In genomic region chr3:61875488-61875887, GRCh38 we compare ENCODE assay signal across 26 cellular contexts.
DNase-seq lines count a peak whose midpoint lies in the region; ATAC-seq and TF ChIP-seq lines count a peak whose summit lies in the region.
"Had no signal": no experiment of that assay in that cellular context is flagged by ENCODE, and none has a peak within 500 bp of the region (broad histone marks: within the 10 kb centered on the region; RNA-seq: fewer than 3 reads in every experiment).

No MANE protein-coding gene starts in this region.

- H3K4me3 ChIP-seq in SK-N-SH (ENCODE audit: low read depth in 2 of 2, low read length in 1 of 2) (no peak overlapping the region), choroid plexus epithelial cell (ENCODE audit: low read depth, low read length) (no peak overlapping the region), mesendoderm (ENCODE audit: low read length) (no peak overlapping the region), transverse colon (no peak overlapping the region)
- H3K4me3 ChIP-seq: ascending aorta, left ventricle myocardium inferior, mucosa of descending colon, SJSA1 had no signal

- no peak for TF ChIP-seq CTCF in SK-N-SH (IDR thresholded peaks at IDR 0.05)
- no peak for TF ChIP-seq CTCF in choroid plexus epithelial cell (conservative IDR thresholded peaks at IDR 0.05; ENCODE audit: low read depth, low read length)
- TF ChIP-seq CTCF in transverse colon (IDR thresholded peaks at IDR 0.05), result no peak

- H3K4me2 ChIP-seq in SK-N-SH (peak overlapping the region; percentile 46; the same call in 1 of the 2 replicates), mesendoderm (ENCODE audit: low read length) (no peak overlapping the region)

- no peak overlapping the region for H3K27ac Mint-ChIP-seq in activated naive CD4-positive, alpha-beta T cell treated with anti-CD3 and anti-CD28 coated beads, Interleukin-2, amount 10 ng/mL, durations not matched to agents 7 days and 5 days
- H3K27ac Mint-ChIP-seq: activated CD8-positive, alpha-beta memory T cell treated with anti-CD3 and anti-CD28 coated beads, Interleukin-2, amount 10 ng/mL, durations not matched to agents 7 days and 5 days; activated naive CD4-positive, alpha-beta T cell treated with anti-CD3 and anti-CD28 coated beads, Interleukin-2, amount 50 U/mL, for 24 hours; activated T-helper 1 cell treated with anti-CD3 and anti-CD28 coated beads, Interleukin-12 subunit alpha, Interleukin-12 subunit beta, Interleukin-2, Interleukin-4 antibody, amounts not matched to agents 30 ng/mL and 10 ng/mL and 1 ng/mL, durations not matched to agents 14 hours and 24 hours and 36 hours; CD8-positive, alpha-beta memory T cell; progenitor cell of endocrine pancreas had no signal

- intact Hi-C loops in transverse colon (cut with DNase I; ENCODE audit: low total_unique reads), result no loop called here

- H2BK5ac ChIP-seq in mesendoderm (ENCODE audit: low read length), result peak overlapping the region; percentile 86

- H3F3A ChIP-seq in SK-N-SH (replicated peaks; ENCODE audit: insufficient read depth), result peaks cover 3% of the 10 kb centered on the region

- H3K4me1 Mint-ChIP-seq in activated naive CD4-positive, alpha-beta T cell treated with anti-CD3 and anti-CD28 coated beads, Interleukin-2, amount 10 ng/mL, durations not matched to agents 7 days and 5 days, result no peaks in the 10 kb centered on the region
- H3K4me1 Mint-ChIP-seq: activated CD8-positive, alpha-beta memory T cell treated with anti-CD3 and anti-CD28 coated beads, Interleukin-2, amount 10 ng/mL, durations not matched to agents 7 days and 5 days; activated naive CD4-positive, alpha-beta T cell treated with anti-CD3 and anti-CD28 coated beads, Interleukin-2, amount 50 U/mL, for 24 hours; CD8-positive, alpha-beta memory T cell; central memory CD8-positive, alpha-beta T cell had no signal

- H3K36me3 Mint-ChIP-seq in activated naive CD4-positive, alpha-beta T cell treated with anti-CD3 and anti-CD28 coated beads, Interleukin-2, amount 10 ng/mL, durations not matched to agents 7 days and 5 days, result no peaks in the 10 kb centered on the region
- H3K36me3 Mint-ChIP-seq: activated CD8-positive, alpha-beta memory T cell treated with anti-CD3 and anti-CD28 coated beads, Interleukin-2, amount 10 ng/mL, durations not matched to agents 7 days and 5 days; activated naive CD4-positive, alpha-beta T cell treated with anti-CD3 and anti-CD28 coated beads, Interleukin-2, amount 50 U/mL, for 24 hours; CD8-positive, alpha-beta memory T cell had no signal

- peak overlapping the region; percentile 2 for H2BK120ac ChIP-seq in mesendoderm (ENCODE audit: low read depth, low read length)

- H4K5ac ChIP-seq in mesendoderm (ENCODE audit: low read length), result no peak overlapping the region

- H3K27me3 Mint-ChIP-seq in activated naive CD4-positive, alpha-beta T cell treated with anti-CD3 and anti-CD28 coated beads, Interleukin-2, amount 10 ng/mL, durations not matched to agents 7 days and 5 days, result no peaks in the 10 kb centered on the region
- H3K27me3 Mint-ChIP-seq: activated CD8-positive, alpha-beta memory T cell treated with anti-CD3 and anti-CD28 coated beads, Interleukin-2, amount 10 ng/mL, durations not matched to agents 7 days and 5 days; CD8-positive, alpha-beta memory T cell; central memory CD8-positive, alpha-beta T cell; progenitor cell of endocrine pancreas had no signal

- H4K8ac ChIP-seq in mesendoderm (ENCODE audit: low read depth, low read length), result no peak overlapping the region

- H3K9me3 ChIP-seq in SK-N-SH (no peaks in the 10 kb centered on the region), transverse colon (no peaks in the 10 kb centered on the region)
- H3K9me3 ChIP-seq: ascending aorta, left ventricle myocardium inferior, mucosa of descending colon, SJSA1 had no signal

- in situ Hi-C loops in transverse colon (cut with MboI; ENCODE audit: low pct_ligation_motif_present in 1 of 4, low pct_unique_long_range_greater_than_20kb in 1 of 4, low sequenced_read_pairs in 3 of 4), result no loop called here

- H3K4me1 ChIP-seq in SK-N-SH (ENCODE audit: control insufficient read depth in 1 of 2, insufficient read depth in 2 of 2, low read depth in 1 of 2, low read length in 1 of 2) (peaks cover 0 to 18% of the 10 kb centered on the region in 2 experiments; a peak in 1 of 4 replicates), mesendoderm (ENCODE audit: control insufficient read depth, low read depth, low read length) (peaks cover 23% of the 10 kb centered on the region), transverse colon (peaks cover 9 to 41% (median 12%) of the 10 kb centered on the region in 4 donors)
- H3K4me1 ChIP-seq: SJSA1 had no signal

- WGBS in SK-N-SH (ENCODE audit: low lambda C conversion rate), result 91% methylated on average over 8 of the region's 8 CpGs
- no CpG with 5 or more reads among the region's 8 CpGs for WGBS in mesendoderm (ENCODE audit: extremely low coverage, insufficient coverage, low lambda C conversion rate)
- 74 to 86% methylated on average over 2 to 8 of the region's 8 CpGs for WGBS in transverse colon (ENCODE audit: low coverage in 1 of 2), 2 donors

- H3K4ac ChIP-seq in mesendoderm (ENCODE audit: low read depth, low read length), result peak overlapping the region; percentile 77

- H3K56ac ChIP-seq in mesendoderm (ENCODE audit: low read length), result peak overlapping the region; percentile 85

- H3K27me3 ChIP-seq in SK-N-SH (ENCODE audit: insufficient read depth), result no peaks in the 10 kb centered on the region
- H3K27me3 ChIP-seq in mesendoderm (ENCODE audit: insufficient read depth, low read length, poor library complexity), result no peaks in the 10 kb centered on the region
- no peaks in the 10 kb centered on the region for H3K27me3 ChIP-seq in transverse colon
- H3K27me3 ChIP-seq: ascending aorta, SJSA1 had no signal

- no peak overlapping the region for H3K9ac ChIP-seq in SK-N-SH
- peak overlapping the region; percentile 37 for H3K9ac ChIP-seq in mesendoderm (ENCODE audit: low read length)

- CTCF ChIA-PET in SK-N-SH (lab: Yijun Ruan, JAX), result interaction anchor here (1.0 to 1.3 kb wide), 2 partner anchors 17 to 18 kb away, joined by 3 read pairs; no protein-coding TSS in a partner anchor
- CTCF ChIA-PET in activated naive CD4-positive, alpha-beta T cell treated with anti-CD3 and anti-CD28 coated beads, Interleukin-2, amount 10 ng/mL, durations not matched to agents 7 days and 5 days (lab: Charles Lee), result no interaction called here

- H3K4me3 Mint-ChIP-seq in activated naive CD4-positive, alpha-beta T cell treated with anti-CD3 and anti-CD28 coated beads, Interleukin-2, amount 10 ng/mL, durations not matched to agents 7 days and 5 days, result no peak overlapping the region
- H3K4me3 Mint-ChIP-seq: activated CD8-positive, alpha-beta memory T cell treated with anti-CD3 and anti-CD28 coated beads, Interleukin-2, amount 10 ng/mL, durations not matched to agents 7 days and 5 days; activated naive CD4-positive, alpha-beta T cell treated with anti-CD3 and anti-CD28 coated beads, Interleukin-2, amount 50 U/mL, for 24 hours; activated T-helper 1 cell treated with anti-CD3 and anti-CD28 coated beads, Interleukin-12 subunit alpha, Interleukin-12 subunit beta, Interleukin-2, Interleukin-4 antibody, amounts not matched to agents 30 ng/mL and 10 ng/mL and 1 ng/mL, durations not matched to agents 14 hours and 24 hours and 36 hours; CD8-positive, alpha-beta memory T cell; central memory CD8-positive, alpha-beta T cell; neural crest cell had no signal

- no peaks in the 10 kb centered on the region for H4K20me1 ChIP-seq in SK-N-SH (ENCODE audit: insufficient read depth)

- no peak overlapping the region for H2BK15ac ChIP-seq in mesendoderm (replicated peaks; ENCODE audit: low read depth)

- no peak for TF ChIP-seq POLR2A in transverse colon (IDR thresholded peaks at IDR 0.05)

- TF ChIP-seq RAD21 in SK-N-SH (IDR thresholded peaks at IDR 0.05; ENCODE audit: low read length), result no peak

- POLR2A ChIA-PET in SK-N-SH (lab: Yijun Ruan, JAX), result no interaction called here

- H3K79me1 ChIP-seq in mesendoderm (ENCODE audit: low read length), result no peaks in the 10 kb centered on the region

- H3K27ac ChIP-seq in SK-N-SH (ENCODE audit: low read depth in 2 of 2, low read length in 1 of 2) (no peak overlapping the region; a peak in 1 of 4 replicates), mesendoderm (ENCODE audit: low read depth, low read length) (peak overlapping the region; percentile 80), transverse colon (peak overlapping the region in 3 of 4 donors; percentile 6 to 23 (median 11))
- H3K27ac ChIP-seq: left ventricle myocardium inferior, SJSA1 had no signal

- H2AK5ac ChIP-seq in mesendoderm (ENCODE audit: low read length), result no peak overlapping the region

- TF ChIP-seq EP300 in SK-N-SH (IDR thresholded peaks at IDR 0.05; ENCODE audit: borderline replicate concordance in 1 of 2, low read depth in 1 of 2, low read length in 1 of 2), result no peak
- no peak for TF ChIP-seq EP300 in transverse colon (IDR thresholded peaks at IDR 0.05; ENCODE audit: low read depth)

- no peak overlapping the region for H3K23ac ChIP-seq in mesendoderm (ENCODE audit: low read length)

- DNase-seq in SK-N-SH (no peak), choroid plexus epithelial cell (ENCODE audit: low read depth) (peak; percentile 14), mesendoderm (no peak), transverse colon (no peak), nucleus accumbens (lab: John Stamatoyannopoulos, UW) (no peak), COLO829 (ENCODE audit: low spot score) (no peak)
- DNase-seq in activated naive CD4-positive, alpha-beta T cell treated with anti-CD3 and anti-CD28 coated beads, Interleukin-2, amount 10 ng/mL, durations not matched to agents 7 days and 5 days, result no peak
- DNase-seq: 8988T; activated CD4-positive, alpha-beta T cell treated with anti-CD3 and anti-CD28 coated beads for 48 hours; activated CD8-positive, alpha-beta memory T cell treated with anti-CD3 and anti-CD28 coated beads, Interleukin-2, amount 10 ng/mL, durations not matched to agents 7 days and 5 days; CD8-positive, alpha-beta memory T cell; DMS153; GF-D8; Karpas-422; left ventricle myocardium inferior; mucosa of descending colon; NCI-H526 treated with DMSO at 0.1 percent for 48 hours; T-helper 2 cell had no signal

- H3K9me3 Mint-ChIP-seq in activated naive CD4-positive, alpha-beta T cell treated with anti-CD3 and anti-CD28 coated beads, Interleukin-2, amount 10 ng/mL, durations not matched to agents 7 days and 5 days, result no peaks in the 10 kb centered on the region
- H3K9me3 Mint-ChIP-seq: activated T-helper 1 cell treated with anti-CD3 and anti-CD28 coated beads, Interleukin-12 subunit alpha, Interleukin-12 subunit beta, Interleukin-2, Interleukin-4 antibody, amounts not matched to agents 30 ng/mL and 10 ng/mL and 1 ng/mL, durations not matched to agents 14 hours and 24 hours and 36 hours; neural crest cell had no signal

- H3K79me2 ChIP-seq in SK-N-SH (ENCODE audit: insufficient read depth), result peaks cover 17% of the 10 kb centered on the region
- peaks cover 35% of the 10 kb centered on the region for H3K79me2 ChIP-seq in mesendoderm (ENCODE audit: control insufficient read depth, insufficient read depth, low read length)

- H2AFZ ChIP-seq in SK-N-SH (ENCODE audit: low read depth), result no peak overlapping the region

- H3K9me2 ChIP-seq in SK-N-SH, result no peaks in the 10 kb centered on the region

- H3K18ac ChIP-seq in mesendoderm (ENCODE audit: low read length), result peak overlapping the region; percentile 78

- ATAC-seq in SK-N-SH treated with all-trans-retinoic acid at 6 μM for 48 hours, result no peak
- ATAC-seq: activated CD8-positive, alpha-beta memory T cell treated with anti-CD3 and anti-CD28 coated beads, Interleukin-2, amount 10 ng/mL, durations not matched to agents 7 days and 5 days; mucosa of descending colon had no signal

- H3K36me3 ChIP-seq in SK-N-SH (replicated peaks in 1 of 2; ENCODE audit: control insufficient read depth in 1 of 2, insufficient read depth in 2 of 2, low read length in 1 of 2) (no peaks in the 10 kb centered on the region), mesendoderm (ENCODE audit: control insufficient read depth, insufficient read depth, low read length) (no peaks in the 10 kb centered on the region), transverse colon (no peaks in the 10 kb centered on the region)
- H3K36me3 ChIP-seq: ascending aorta, left ventricle myocardium inferior, SJSA1 had no signal

Comparison
In these comparisons a context has a peak if more than half of its experiments do, and no peak if none do; other contexts are left out.
1. H3K27ac ChIP-seq: peak in mesendoderm (single experiment) and transverse colon (3 of 4); none in SK-N-SH (0 of 2).